Comparison of ENCODE assay signal across 8 cellular contexts in the genomic region with DNA sequence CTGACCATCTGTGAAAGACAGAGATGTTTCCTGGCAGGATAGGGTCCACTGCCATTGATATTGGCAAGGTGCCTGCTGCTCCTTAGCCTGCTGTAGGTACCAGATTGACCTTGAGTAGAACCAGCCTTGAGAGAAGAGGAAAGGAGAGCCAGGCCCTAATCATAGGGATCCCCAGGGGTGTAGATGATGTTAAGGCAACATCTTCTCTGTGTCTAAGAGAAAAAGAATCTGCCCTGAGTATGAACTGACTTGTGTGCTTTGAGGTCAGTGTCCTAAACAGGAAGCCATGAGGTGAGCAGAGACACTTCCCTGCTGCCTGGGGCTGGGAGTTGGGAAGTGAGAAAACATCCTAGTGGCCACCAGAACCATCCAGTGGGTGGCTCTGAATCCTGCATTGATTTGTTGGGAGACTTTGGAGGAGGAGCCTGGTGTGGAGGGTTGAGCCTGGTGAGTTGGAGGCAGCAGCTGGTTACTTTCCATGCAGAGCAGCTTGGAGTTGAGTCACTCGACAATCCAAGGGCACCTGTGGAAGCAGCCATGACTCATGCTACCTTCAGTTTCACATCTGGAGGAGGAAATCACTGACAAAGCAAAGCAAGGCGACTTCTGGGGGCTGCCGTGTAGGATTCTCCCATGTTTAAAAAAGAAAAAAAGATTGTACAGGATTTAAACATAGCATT. TPM values are rescaled to one million over a fixed set of nuclear protein-coding genes. Genes with fewer than 3 reads are reported as not detected.
DNase-seq lines count a peak whose midpoint lies in the region; ATAC-seq, FAIRE-seq and TF ChIP-seq lines count a peak whose summit lies in the region.

No MANE protein-coding gene starts in this region.

- intact Hi-C loops in body of pancreas (cut with DNase I), result loop anchor here (10.0 kb wide), 1 partner anchor 63 kb away; no protein-coding TSS in a partner anchor
- intact Hi-C loops in left colon (cut with DNase I, micrococcal nuclease), result no loop called here
- intact Hi-C loops in testis (cut with DNase I; ENCODE audit: low total_unique reads), result no loop called here

- H3K4me3 ChIP-seq in GM23248, result no peak overlapping the region
- H3K4me3 ChIP-seq in body of pancreas, result no peak overlapping the region
- H3K4me3 ChIP-seq in testis, result no peak overlapping the region

- H3K36me3 ChIP-seq in GM23248 (ENCODE audit: low read depth) (no peaks in the 10 kb centered on the region), body of pancreas (replicated peaks in 1 of 2; ENCODE audit: insufficient read depth in 1 of 2, low read depth in 2 of 2) (no peaks in the 10 kb centered on the region), testis (ENCODE audit: low read depth, missing control alignments) (no peaks in the 10 kb centered on the region)

- H3K9me3 ChIP-seq in GM23248 (ENCODE audit: low read depth) (no peaks in the 10 kb centered on the region), body of pancreas (no peaks in the 10 kb centered on the region), testis (no peaks in the 10 kb centered on the region)

- in situ Hi-C loops in GM23248 (cut with MboI), result no loop called here

- H3K9me2 ChIP-seq in GM23248 (ENCODE audit: insufficient read depth), result no peaks in the 10 kb centered on the region

- no peak overlapping the region for H2AFZ ChIP-seq in GM23248

- H3K27me3 ChIP-seq in GM23248 (replicated peaks; ENCODE audit: insufficient read depth), result no peaks in the 10 kb centered on the region
- H3K27me3 ChIP-seq in body of pancreas, result no peaks in the 10 kb centered on the region
- H3K27me3 ChIP-seq in testis, result no peaks in the 10 kb centered on the region

- peak in 2 of 3 donors; percentile 9 to 15 for TF ChIP-seq POLR2A in body of pancreas (IDR thresholded peaks at IDR 0.05)
- TF ChIP-seq POLR2A in testis (IDR thresholded peaks at IDR 0.05), result no peak

- ATAC-seq in body of pancreas (peak; percentile 99), left colon (peak; percentile 95), HG03139 (IDR thresholded peaks at IDR 0.05; ENCODE audit: unreplicated experiment) (no peak)

- DNase-seq in GM23248 (peak; percentile 98), RCC 7860 (ENCODE audit: low spot score) (peak; percentile 96), body of pancreas (peak; percentile 84 to 94 (median 90)), left colon (peak; percentile 17 to 74), NCI-H526 (lab: John Stamatoyannopoulos, UW) (no peak), testis (no peak)
- DNase-seq in stimulated activated CD8-positive, alpha-beta memory T cell treated with anti-CD3 and anti-CD28 coated beads, Interleukin-4, amount 100 ng/mL, for 48 hours, result peak; percentile 65

- WGBS in GM23248 (ENCODE audit: low coverage in 1 of 2, low lambda C conversion rate in 2 of 2, missing lambda C conversion rate in 2 of 2), 2 experiments, result 26 to 35% methylated on average over 3 of the region's 3 CpGs
- 26 to 28% methylated on average over 3 of the region's 3 CpGs for WGBS in body of pancreas, 2 donors
- 49 to 68% methylated on average over 3 of the region's 3 CpGs for WGBS in testis, 2 donors

- H3K4me2 ChIP-seq in GM23248 (ENCODE audit: unreplicated experiment), result peak overlapping the region; percentile 13

- peaks cover 19% of the 10 kb centered on the region for H3K4me1 ChIP-seq in GM23248 (ENCODE audit: insufficient read depth)
- peaks cover 12% of the 10 kb centered on the region for H3K4me1 ChIP-seq in body of pancreas
- no peaks in the 10 kb centered on the region for H3K4me1 ChIP-seq in testis

- peaks cover 91% of the 10 kb centered on the region for H3K79me2 ChIP-seq in GM23248 (ENCODE audit: insufficient read depth)

- H3K27ac ChIP-seq in GM23248 (peak overlapping the region; percentile 48), body of pancreas (peak overlapping the region in 3 of 4 donors; percentile 64 to 74 (median 66)), testis (no peak overlapping the region)

- TF ChIP-seq CTCF in body of pancreas (IDR thresholded peaks at IDR 0.05), result peak in 4 of 7 experiments; percentile 27 to 43 (median 35)
- no peak for TF ChIP-seq CTCF in testis (IDR thresholded peaks at IDR 0.05)

- H3K9ac ChIP-seq in GM23248, result no peak overlapping the region

- peak; percentile 96 for FAIRE-seq in RCC 7860 (lab: Jason Lieb, UNC)

- H3F3A ChIP-seq in GM23248 (ENCODE audit: insufficient read depth), result peaks cover 30% of the 10 kb centered on the region

- no peaks in the 10 kb centered on the region for H4K20me1 ChIP-seq in GM23248 (ENCODE audit: insufficient read depth)

RNA-seq across cellular contexts. Expression of gene BMERB1, which starts 47.8 kb away (rescaled TPM):
- 62.3 and 94.1 TPM in 2 replicates for total RNA-seq in GM23248 (2014; rRNA removed; shearing (Covaris generic))
- polyA plus RNA-seq in GM23248 (2016; fragmentation: Nextera tagmentation; extraction: Ambion mirVana) (55.2 and 56.3 TPM in 2 replicates), testis (ENCODE audit: insufficient read depth, low read depth, low replicate concordance) (102 TPM)
- total RNA-seq in body of pancreas (10 to 100 TPM in 1 of 2 donors, 1 to 10 TPM in 1; 8.9 to 22.3 TPM), left colon (10 to 100 TPM in 1 of 2 donors, 1 to 10 TPM in 1; 5.3 to 10.3 TPM), testis (10 to 100 TPM; 54.1 to 63.1 TPM)

Comparison
In these comparisons a context has a peak if more than half of its experiments do, and no peak if none do; other contexts are left out.
1. DNase-seq: peak in GM23248 (single experiment), RCC 7860 (single experiment), body of pancreas (4 of 4), left colon (2 of 2) and stimulated activated CD8-positive, alpha-beta memory T cell treated with anti-CD3 and anti-CD28 coated beads, Interleukin-4, amount 100 ng/mL, for 48 hours (single experiment); none in NCI-H526 (0 of 2) and testis (single experiment).
2. H3K27ac ChIP-seq: peak in GM23248 (single experiment) and body of pancreas (3 of 4); none in testis (0 of 2).
3. CTCF ChIP-seq: peak in body of pancreas (4 of 7); none in testis (0 of 3).